In genomic region chr4:152620915-152621314, GRCh38 we compare ENCODE assay signal across 26 cellular contexts. TPM values are rescaled to one million over a fixed set of nuclear protein-coding genes. Genes with fewer than 3 reads are reported as not detected.
A peak's percentile ranks its signal among the peaks of the same experiment; 100 is the strongest.
DNase-seq lines count a peak whose midpoint lies in the region; ATAC-seq, FAIRE-seq and TF ChIP-seq lines count a peak whose summit lies in the region.
"Had no signal": no experiment of that assay in that cellular context is flagged by ENCODE, and none has a peak within 500 bp of the region (broad histone marks: within the 10 kb centered on the region; RNA-seq: fewer than 3 reads in every experiment).

No MANE protein-coding gene starts in this region.

- POLR2A ChIA-PET in H1 (lab: Charles Lee; ENCODE audit: partially characterized antibody), result no interaction called here

- H2BK15ac ChIP-seq in H1 (ENCODE audit: low read length), result no peak overlapping the region

- no peak overlapping the region for H2BK5ac ChIP-seq in H1 (ENCODE audit: low read depth, low read length)

- H4K5ac ChIP-seq in H1 (ENCODE audit: insufficient read length, low read depth, low read length), result no peak overlapping the region

- H3K4me2 ChIP-seq in GM23338, result no peak overlapping the region
- H3K4me2 ChIP-seq in H1 (ENCODE audit: insufficient read depth in 1 of 2, low read depth in 2 of 2, low read length in 2 of 2), result no peak overlapping the region
- H3K4me2 ChIP-seq in keratinocyte (ENCODE audit: control insufficient read depth, extremely low read depth, insufficient read depth, low read depth, low read length), result no peak overlapping the region
- H3K4me2 ChIP-seq: A549, BLaER1 had no signal

- dilution Hi-C loops in keratinocyte (cut with MboI; ENCODE audit: extremely low pct_ligation_motif_present, low sequenced_read_pairs), result no loop called here

- H4K20me1 ChIP-seq in GM23338 (replicated peaks; ENCODE audit: insufficient read depth) (no peaks in the 10 kb centered on the region), H1 (replicated peaks in 1 of 2; ENCODE audit: control insufficient read depth in 1 of 2, insufficient read depth in 2 of 2, low read length in 2 of 2) (no peaks in the 10 kb centered on the region), keratinocyte (ENCODE audit: control insufficient read depth, extremely low read depth, insufficient read depth, low read length) (no peaks in the 10 kb centered on the region)
- H4K20me1 ChIP-seq: BLaER1 had no signal

- H3K23me2 ChIP-seq in H1 (ENCODE audit: low read depth, low read length), result no peaks in the 10 kb centered on the region

- intact Hi-C loops in head of caudate nucleus (cut with DNase I), result no loop called here

- no peak overlapping the region for H2BK20ac ChIP-seq in H1 (ENCODE audit: low read length)

- no peaks in the 10 kb centered on the region for H3K36me3 Mint-ChIP-seq in GM23338 (ENCODE audit: low read depth)

- no peaks in the 10 kb centered on the region for H3K9me3 ChIP-seq in H1 (ENCODE audit: insufficient read depth in 2 of 2, low read depth in 1 of 2, low read length in 1 of 2)
- no peaks in the 10 kb centered on the region for H3K9me3 ChIP-seq in keratinocyte (ENCODE audit: control insufficient read depth, low read depth, low read length)
- H3K9me3 ChIP-seq: A549, BLaER1, MG63 had no signal

- no peaks in the 10 kb centered on the region for H3K79me2 ChIP-seq in GM23338 (replicated peaks; ENCODE audit: insufficient read depth)
- no peaks in the 10 kb centered on the region for H3K79me2 ChIP-seq in H1 (ENCODE audit: control insufficient read depth in 1 of 2, insufficient read depth in 2 of 2, low read length in 2 of 2)
- no peaks in the 10 kb centered on the region for H3K79me2 ChIP-seq in keratinocyte (ENCODE audit: control insufficient read depth, insufficient read depth, low read length)

- H3K27me3 ChIP-seq in GM23338 (ENCODE audit: insufficient read depth), result no peaks in the 10 kb centered on the region
- H3K27me3 ChIP-seq in H1 (replicated peaks in 1 of 4; ENCODE audit: control insufficient read depth in 3 of 4, extremely low read depth in 1 of 4, insufficient read depth in 3 of 4, low read length in 3 of 4), result no peaks in the 10 kb centered on the region
- no peaks in the 10 kb centered on the region for H3K27me3 ChIP-seq in keratinocyte (ENCODE audit: control insufficient read depth, extremely low read depth, insufficient read depth, low read length)
- H3K27me3 ChIP-seq: BLaER1, MG63 had no signal

- no peak overlapping the region for H3K56ac ChIP-seq in H1 (replicated peaks; ENCODE audit: insufficient read length, low read depth, low read length)

- H2BK120ac ChIP-seq in H1 (replicated peaks; ENCODE audit: low read depth, low read length), result no peak overlapping the region

- no peaks in the 10 kb centered on the region for H3K79me1 ChIP-seq in H1 (ENCODE audit: low read depth, low read length)

- H3K18ac ChIP-seq in H1 (ENCODE audit: extremely low read depth, low read length), result no peak overlapping the region

- H3K4me3 ChIP-seq in GM23338 (no peak overlapping the region), H1 (ENCODE audit: extremely low read depth in 1 of 4, insufficient read depth in 2 of 4, low read depth in 3 of 4, low read length in 4 of 4) (no peak overlapping the region), keratinocyte (ENCODE audit: control insufficient read depth in 2 of 3, extremely low read depth in 1 of 3, insufficient read depth in 2 of 3, low read depth in 1 of 3, low read length in 3 of 3) (no peak overlapping the region)
- H3K4me3 ChIP-seq: A549, BLaER1, GM12878, MG63 had no signal

- H3K27me3 Mint-ChIP-seq in GM23338 (ENCODE audit: insufficient read depth, low read depth, poor library complexity), result no peaks in the 10 kb centered on the region

- no peak for TF ChIP-seq CTCF in GM23338 (conservative IDR thresholded peaks at IDR 0.05; ENCODE audit: low read depth in 2 of 2)
- no peak for TF ChIP-seq CTCF in H1 (IDR thresholded peaks at IDR 0.05; ENCODE audit: control extremely low read depth in 1 of 3, insufficient read depth in 1 of 3, low read depth in 1 of 3, low read length in 3 of 3)
- TF ChIP-seq CTCF in keratinocyte (optimal IDR thresholded peaks at IDR 0.05 in 1 of 3, IDR thresholded peaks at IDR 0.05 in 1 of 3, conservative IDR thresholded peaks at IDR 0.05 in 1 of 3; ENCODE audit: extremely low read depth in 1 of 3, insufficient read depth in 2 of 3, low read length in 3 of 3), result no peak

- no peak overlapping the region for H4K91ac ChIP-seq in H1 (replicated peaks; ENCODE audit: insufficient read length, low read length)

- H3K23ac ChIP-seq in H1 (ENCODE audit: insufficient read length), result no peak overlapping the region

- H3F3A ChIP-seq in GM23338 (replicated peaks; ENCODE audit: low read depth), result no peaks in the 10 kb centered on the region

- no peak overlapping the region for H4K8ac ChIP-seq in H1 (ENCODE audit: extremely low read depth, insufficient read depth, low read length)

- no peak for TF ChIP-seq POLR2A in H1 (IDR thresholded peaks at IDR 0.05; ENCODE audit: control extremely low read depth in 1 of 2, low read depth in 2 of 2, low read length in 2 of 2)

- H2BK12ac ChIP-seq in H1 (ENCODE audit: low read depth, low read length), result no peak overlapping the region

- H3K36me3 ChIP-seq in GM23338 (ENCODE audit: insufficient read depth) (no peaks in the 10 kb centered on the region), H1 (ENCODE audit: control insufficient read depth in 2 of 4, insufficient read depth in 4 of 4, low read length in 3 of 4) (no peaks in the 10 kb centered on the region), keratinocyte (ENCODE audit: control insufficient read depth in 2 of 2, extremely low read depth in 1 of 2, insufficient read depth in 2 of 2, low read length in 2 of 2) (peaks cover 0 to under 1% of the 10 kb centered on the region in 2 experiments)
- H3K36me3 ChIP-seq: BLaER1, MG63 had no signal

- DNase-seq in GM23338 (ENCODE audit: low spot score) (no peak), OCI-M1 (lab: John Stamatoyannopoulos, UW) (peak; percentile 55), H1 (ENCODE audit: low read depth in 1 of 2, low spot score in 2 of 2) (no peak), keratinocyte (ENCODE audit: low read depth, low spot score) (no peak), head of caudate nucleus (no peak), dermis blood vessel endothelial cell (no peak)
- DNase-seq: Calu3; CD8-positive, alpha-beta T cell; DMS53; EL; HFFc6; Karpas-422; MG63; NCI-H1105 treated with DMSO at 0.1 percent for 48 hours; NCI-H1694; NCI-H2081 treated with DMSO at 0.1 percent for 48 hours; NCI-H510A treated with DMSO at 0.1 percent for 48 hours; NCI-H82; PC-3; RPMI8226; SIG-M5 had no signal

- H3K4me3 Mint-ChIP-seq in GM23338, result no peak overlapping the region
- H3K4me3 Mint-ChIP-seq: CD8-positive, alpha-beta T cell; HFFc6 had no signal

- H3K9me2 ChIP-seq in GM23338 (ENCODE audit: insufficient read depth), result 0 out of 2 replicates have a peak, but pooled peaks cover 5% of the 10 kb centered on the region

- H3K27ac ChIP-seq in GM23338 (ENCODE audit: low read depth) (no peak overlapping the region), H1 (ENCODE audit: low read depth, low read length) (no peak overlapping the region), keratinocyte (ENCODE audit: control insufficient read depth, insufficient read depth, low read length) (no peak overlapping the region)
- H3K27ac ChIP-seq: A549, BLaER1, HL-60 had no signal

- H3K27ac Mint-ChIP-seq in GM23338, result no peak overlapping the region
- H3K27ac Mint-ChIP-seq: CD8-positive, alpha-beta T cell; HFFc6 had no signal

- H3K9me1 ChIP-seq in keratinocyte (ENCODE audit: control insufficient read depth, extremely low read depth, insufficient read depth, low read length), result no peaks in the 10 kb centered on the region

- H3K9ac ChIP-seq in H1 (replicated peaks in 1 of 4; ENCODE audit: extremely low read depth in 1 of 4, low read depth in 3 of 4, low read length in 3 of 4) (no peak overlapping the region), keratinocyte (ENCODE audit: control insufficient read depth, extremely low read depth, insufficient read depth, low read length) (no peak overlapping the region)
- H3K9ac ChIP-seq: BLaER1 had no signal

- H2AFZ ChIP-seq in GM23338 (peak overlapping the region; percentile 33; the same call in 1 of the 2 replicates), H1 (ENCODE audit: low read length) (0 out of 2 replicates have a peak overlapping the region, but pooled peaks have one; percentile 7), keratinocyte (ENCODE audit: control insufficient read depth, low read length) (no peak overlapping the region)

- H3K14ac ChIP-seq in H1 (ENCODE audit: insufficient read length), result no peak overlapping the region

- FAIRE-seq in H1 (lab: Jason Lieb, UNC) (no peak), keratinocyte (lab: Jason Lieb, UNC) (peak; percentile 53)
- FAIRE-seq: A549, GM12878 had no signal

- TF ChIP-seq RAD21 in H1 (IDR thresholded peaks at IDR 0.05 in 1 of 2, conservative IDR thresholded peaks at IDR 0.05 in 1 of 2; ENCODE audit: low read depth in 2 of 2, low read length in 2 of 2), result no peak

- no peak for TF ChIP-seq EP300 in H1 (IDR thresholded peaks at IDR 0.05; ENCODE audit: borderline replicate concordance in 1 of 2, low read depth in 2 of 2, low read length in 2 of 2)

- peaks cover 4% of the 10 kb centered on the region; the same call in 1 of the 3 replicates for H3K4me1 Mint-ChIP-seq in GM23338

- no peak for ATAC-seq in GM23338
- ATAC-seq in HG02763 (IDR thresholded peaks at IDR 0.05; ENCODE audit: unreplicated experiment), result no peak
- ATAC-seq: A549; CD8-positive, alpha-beta T cell; GM12878; PC-3 had no signal

- H3K9me3 Mint-ChIP-seq in GM23338, result no peaks in the 10 kb centered on the region
- H3K9me3 Mint-ChIP-seq: CD8-positive, alpha-beta T cell; HFFc6 had no signal

- H2AK5ac ChIP-seq in H1 (ENCODE audit: low read depth, low read length), result no peak overlapping the region

- no peak overlapping the region for H3K4ac ChIP-seq in H1 (replicated peaks; ENCODE audit: insufficient read length, low read depth, low read length)

- no peaks in the 10 kb centered on the region for H3K4me1 ChIP-seq in GM23338 (ENCODE audit: insufficient read depth)
- H3K4me1 ChIP-seq in H1 (replicated peaks in 1 of 4; ENCODE audit: control insufficient read depth in 3 of 4, insufficient read depth in 4 of 4, low read length in 3 of 4), result no peaks in the 10 kb centered on the region
- H3K4me1 ChIP-seq in keratinocyte (ENCODE audit: control insufficient read depth, extremely low read depth, insufficient read depth, low read length), result peaks cover 12% of the 10 kb centered on the region
- H3K4me1 ChIP-seq: A549, BLaER1 had no signal

- CTCF ChIA-PET in H1 (lab: Charles Lee; ENCODE audit: partially characterized antibody), result interaction anchor here (2.1 kb wide), 1 partner anchor 18 kb away, joined by 8 read pairs; no protein-coding TSS in a partner anchor

RNA-seq across cellular contexts. Expression of gene TMEM154, which starts 58.9 kb away (rescaled TPM):
- total RNA-seq in GM23338 (2014; rRNA removed; shearing (Covaris generic)), result 1.7 and 2.7 TPM in 2 replicates
- 1.0 and 1.8 TPM in 2 replicates for polyA plus RNA-seq in GM23338 (2016; fragmentation: Nextera tagmentation; extraction: Ambion mirVana)
- total RNA-seq in H1 (2021; fragmentation: NEBNext Ultra II Directional; extraction: Animal tissue kit (Norgen Biotek cat#: 25700)), result 1.2 and 1.5 TPM in 2 replicates
- 0.22 and 0.33 TPM in 2 replicates for polyA plus RNA-seq in H1 (2011; rRNA removed)
- polyA plus RNA-seq in H1 (2011; cell fraction: cytosol; rRNA removed), result 0.27 TPM
- polyA plus RNA-seq in H1 (2011; cell fraction: nucleus; rRNA removed), result 0.31 TPM
- 0.18 to 0.99 TPM (median 0.69 TPM) in 4 replicates for polyA plus RNA-seq in H1 (2012, experiment 1 of 2)
- 0.03 TPM for polyA plus RNA-seq in H1 (2012, experiment 2 of 2)
- 1.1 TPM for polyA plus RNA-seq in H1 (2013, experiment 1 of 2)
- 1.9 TPM for polyA plus RNA-seq in H1 (2013, experiment 2 of 2)
- polyA minus RNA-seq in H1 (2011; rRNA and poly(A)+ RNA removed), result 0.85 and 1.0 TPM in 2 replicates
- polyA minus RNA-seq in H1 (2011; cell fraction: cytosol; rRNA and poly(A)+ RNA removed), result not detected
- 1.9 TPM for polyA minus RNA-seq in H1 (2011; cell fraction: nucleus; rRNA and poly(A)+ RNA removed)
- 41.9 to 106 TPM (median 52.5 TPM) in 3 replicates for polyA plus RNA-seq in keratinocyte
- 43.2 TPM for polyA plus RNA-seq in keratinocyte (2011; ENCODE audit: low read depth)
- 27.5 and 70.7 TPM in 2 replicates for polyA plus RNA-seq in keratinocyte (2011; cell fraction: cytosol; rRNA removed)
- 63.9 and 77.4 TPM in 2 replicates for polyA plus RNA-seq in keratinocyte (2011; cell fraction: nucleus; rRNA removed)
- 33.8 and 66.2 TPM in 2 replicates for polyA plus RNA-seq in keratinocyte (2012; ENCODE audit: low replicate concordance)
- polyA minus RNA-seq in keratinocyte, result 50.2 to 103 TPM (median 66.3 TPM) in 3 replicates
- 32.8 TPM for polyA minus RNA-seq in keratinocyte (2011; cell fraction: cytosol; rRNA and poly(A)+ RNA removed)
- polyA minus RNA-seq in keratinocyte (2011; cell fraction: nucleus; rRNA and poly(A)+ RNA removed), result 62.8 and 110 TPM in 2 replicates
- total RNA-seq in dermis blood vessel endothelial cell, result 1.0 and 3.1 TPM in 2 replicates
